In genomic region chr19:7897289-7897688, GRCh38 we compare ENCODE assay signal across 23 cellular contexts. TPM values are rescaled to one million over a fixed set of nuclear protein-coding genes. Genes with fewer than 3 reads are reported as not detected.
"Had no signal": no experiment of that assay in that cellular context is flagged by ENCODE, and none has a peak within 500 bp of the region (broad histone marks: within the 10 kb centered on the region; RNA-seq: fewer than 3 reads in every experiment).

No MANE protein-coding gene starts in this region.

- H3K9me3 Mint-ChIP-seq: activated naive CD4-positive, alpha-beta T cell treated with anti-CD3 and anti-CD28 coated beads, Interleukin-2, amount 50 U/mL, for 24 hours; activated T-cell treated with anti-CD3 and anti-CD28 coated beads, Interleukin-2, amount 50 U/mL, for 4 hours; naive B cell; neural crest cell; stimulated activated memory B cell treated with anti-CD40 and anti-IgM and Interleukin-4, amounts not matched to agents 10 μg/mL and 1 μg/mL and 100 μg/mL, for 72 hours had no signal

- DNase-seq: activated CD4-positive, alpha-beta T cell treated with anti-CD3 and anti-CD28 coated beads, Interleukin-2, amount 50 U/mL, for 1 hour; activated CD4-positive, CD25-positive, alpha-beta regulatory T cell treated with anti-CD3 and anti-CD28 coated beads, Interleukin-2, amount 50 U/mL, for 72 hours; activated CD8-positive, alpha-beta memory T cell treated with anti-CD3 and anti-CD28 coated beads, Interleukin-2, amount 50 U/mL, for 4 hours; activated effector memory CD4-positive, alpha-beta T cell treated with Interleukin-2 at 50 U/mL for 16 hours; activated T-cell treated with anti-CD3 and anti-CD28 coated beads, Interleukin-2, amount 50 U/mL, for 4 hours; dorsolateral prefrontal cortex; gastrocnemius medialis; head of caudate nucleus; kidney; left ventricle myocardium inferior; mesenchymal stem cell; mucosa of descending colon; naive B cell; stimulated activated CD4-positive, alpha-beta T cell treated with anti-CD3 and anti-CD28 coated beads, Interleukin-4, amount 100 ng/mL, for 24 hours; T-helper 2 cell had no signal

- FAIRE-seq: kidney had no signal

- H3K4me2 ChIP-seq: smooth muscle cell had no signal

- H3K4me3 Mint-ChIP-seq: activated naive CD4-positive, alpha-beta T cell treated with anti-CD3 and anti-CD28 coated beads, Interleukin-2, amount 50 U/mL, for 24 hours; activated T-cell treated with anti-CD3 and anti-CD28 coated beads, Interleukin-2, amount 50 U/mL, for 4 hours; naive B cell; neural crest cell; stimulated activated memory B cell treated with anti-CD40 and anti-IgM and Interleukin-4, amounts not matched to agents 10 μg/mL and 1 μg/mL and 100 μg/mL, for 72 hours had no signal

- H3K4me1 ChIP-seq: left ventricle myocardium inferior had no signal

- H3K27ac ChIP-seq: dorsolateral prefrontal cortex, epithelial cell of prostate, gastrocnemius medialis, left ventricle myocardium inferior, thoracic aorta, VCaP had no signal

- H3K4me1 Mint-ChIP-seq: activated naive CD4-positive, alpha-beta T cell treated with anti-CD3 and anti-CD28 coated beads, Interleukin-2, amount 50 U/mL, for 24 hours had no signal

- H3K36me3 Mint-ChIP-seq: activated naive CD4-positive, alpha-beta T cell treated with anti-CD3 and anti-CD28 coated beads, Interleukin-2, amount 50 U/mL, for 24 hours; naive B cell; stimulated activated memory B cell treated with anti-CD40 and anti-IgM and Interleukin-4, amounts not matched to agents 10 μg/mL and 1 μg/mL and 100 μg/mL, for 72 hours had no signal

- H3K9me3 ChIP-seq: gastrocnemius medialis, left ventricle myocardium inferior, mucosa of descending colon, thoracic aorta had no signal

- H3K27ac Mint-ChIP-seq: activated naive CD4-positive, alpha-beta T cell treated with anti-CD3 and anti-CD28 coated beads, Interleukin-2, amount 50 U/mL, for 24 hours; stimulated activated memory B cell treated with anti-CD40 and anti-IgM and Interleukin-4, amounts not matched to agents 10 μg/mL and 1 μg/mL and 100 μg/mL, for 72 hours had no signal

- H3K4me3 ChIP-seq: dorsolateral prefrontal cortex, gastrocnemius medialis, left ventricle myocardium inferior, mucosa of descending colon, smooth muscle cell, thoracic aorta had no signal

- ATAC-seq: activated T-cell treated with anti-CD3 and anti-CD28 coated beads, Interleukin-2, amount 50 U/mL, for 4 hours; gastrocnemius medialis; mucosa of descending colon; sciatic nerve; stimulated activated memory B cell treated with anti-CD40 and anti-IgM and Interleukin-4, amounts not matched to agents 10 μg/mL and 1 μg/mL and 100 μg/mL, for 72 hours had no signal

- H3K36me3 ChIP-seq: gastrocnemius medialis, left ventricle myocardium inferior, thoracic aorta had no signal

RNA-seq across cellular contexts. Expression of gene TGFBR3L, which starts 17.3 kb away (rescaled TPM):
- total RNA-seq: sciatic nerve, thoracic aorta had no signal

RNA-seq across cellular contexts. Expression of gene PRR36, which starts 23.1 kb away (rescaled TPM):
- total RNA-seq: gastrocnemius medialis, left ventricle myocardium inferior, thoracic aorta had no signal
